1 cellular context compared by ENCODE assay signal in genomic region chr13:99191336-99191899, GRCh38.
TF ChIP-seq lines count a peak whose summit lies in the region.

No MANE protein-coding gene starts in this region.

TF ChIP-seq in IMR-90, 13 proteins besides CTCF, POLR2A, EP300 and RAD21 (continued from another document):
- no peak for TF ChIP-seq RFX5 (IDR thresholded peaks at IDR 0.05; ENCODE audit: low read depth, low read length)
- no peak for TF ChIP-seq RCOR1 (IDR thresholded peaks at IDR 0.05; ENCODE audit: insufficient replicate concordance, low read length)
- TF ChIP-seq MAFK (IDR thresholded peaks at IDR 0.05; ENCODE audit: low read depth, low read length): no peak
- no peak for TF ChIP-seq CHD1 (IDR thresholded peaks at IDR 0.05; ENCODE audit: low read depth, low read length)
- TF ChIP-seq MAZ (IDR thresholded peaks at IDR 0.05; ENCODE audit: borderline replicate concordance, low read depth, low read length): no peak
- no peak for TF ChIP-seq MXI1 (IDR thresholded peaks at IDR 0.05; ENCODE audit: borderline replicate concordance, low read depth, low read length)
- TF ChIP-seq SMC3 (IDR thresholded peaks at IDR 0.05; ENCODE audit: low read depth, low read length): no peak
- no peak for TF ChIP-seq BHLHE40 (IDR thresholded peaks at IDR 0.05; ENCODE audit: low read depth, low read length)
- TF ChIP-seq FOS (IDR thresholded peaks at IDR 0.05; ENCODE audit: low read depth, low read length): no peak
- no peak for TF ChIP-seq ELK1 (IDR thresholded peaks at IDR 0.05; ENCODE audit: borderline replicate concordance, low read depth, low read length)
- no peak for TF ChIP-seq NFE2L2 (IDR thresholded peaks at IDR 0.05; ENCODE audit: low read depth, low read length)
- no peak for TF ChIP-seq USF2 (IDR thresholded peaks at IDR 0.05; ENCODE audit: low read depth, low read length)
